Comparison of ENCODE assay signal across 1 cellular context in the genomic region with DNA sequence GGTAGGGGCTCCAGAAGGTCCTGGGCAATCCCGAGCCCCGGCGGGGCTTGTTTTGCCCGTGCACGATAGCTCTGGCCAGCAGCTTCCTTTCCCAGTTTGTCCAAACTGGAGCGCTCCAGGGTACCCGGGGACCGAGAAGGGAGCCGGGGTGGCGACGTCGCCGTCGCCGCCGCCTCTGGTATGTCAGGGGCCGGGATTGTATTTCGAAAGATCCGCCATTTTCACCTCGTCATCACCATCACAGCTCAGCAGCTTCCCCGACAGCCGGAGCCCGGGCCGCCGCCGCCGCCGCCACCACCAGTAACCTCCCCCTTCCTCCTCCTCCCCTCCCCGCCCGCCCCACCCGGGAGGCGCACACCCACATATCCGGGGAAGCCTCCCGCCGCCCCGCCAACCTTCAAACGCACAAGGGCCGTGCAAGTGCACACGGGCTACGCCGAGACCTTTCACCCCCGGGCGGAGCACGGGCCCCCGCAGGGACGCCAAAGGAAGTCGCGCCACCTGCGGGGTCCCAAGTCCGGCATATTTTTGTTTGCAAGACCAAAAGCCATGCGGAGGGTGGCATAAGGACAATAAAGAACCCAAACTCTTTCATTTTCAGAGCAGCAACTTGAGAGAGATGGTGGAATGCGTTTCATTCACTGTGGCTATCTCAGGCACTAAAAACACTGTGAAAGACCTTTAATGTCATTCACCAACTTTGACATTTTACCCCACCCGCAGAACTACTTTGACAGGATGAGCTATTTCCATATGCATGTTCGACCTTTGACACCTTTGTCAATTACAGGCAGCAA.
A peak's percentile ranks its signal among the peaks of the same experiment; 100 is the strongest.
TF ChIP-seq lines count a peak whose summit lies in the region.

Gene LIN54, minus strand, starts transcription at position 302 of the 797 bp plus-strand sequence. CDS start 25,979 bp downstream, outside the sequence.

TF ChIP-seq in K562, 482 proteins besides CTCF, POLR2A, EP300 and RAD21 (continued from another document and continues in another):
- TF ChIP-seq, protein P1, sequence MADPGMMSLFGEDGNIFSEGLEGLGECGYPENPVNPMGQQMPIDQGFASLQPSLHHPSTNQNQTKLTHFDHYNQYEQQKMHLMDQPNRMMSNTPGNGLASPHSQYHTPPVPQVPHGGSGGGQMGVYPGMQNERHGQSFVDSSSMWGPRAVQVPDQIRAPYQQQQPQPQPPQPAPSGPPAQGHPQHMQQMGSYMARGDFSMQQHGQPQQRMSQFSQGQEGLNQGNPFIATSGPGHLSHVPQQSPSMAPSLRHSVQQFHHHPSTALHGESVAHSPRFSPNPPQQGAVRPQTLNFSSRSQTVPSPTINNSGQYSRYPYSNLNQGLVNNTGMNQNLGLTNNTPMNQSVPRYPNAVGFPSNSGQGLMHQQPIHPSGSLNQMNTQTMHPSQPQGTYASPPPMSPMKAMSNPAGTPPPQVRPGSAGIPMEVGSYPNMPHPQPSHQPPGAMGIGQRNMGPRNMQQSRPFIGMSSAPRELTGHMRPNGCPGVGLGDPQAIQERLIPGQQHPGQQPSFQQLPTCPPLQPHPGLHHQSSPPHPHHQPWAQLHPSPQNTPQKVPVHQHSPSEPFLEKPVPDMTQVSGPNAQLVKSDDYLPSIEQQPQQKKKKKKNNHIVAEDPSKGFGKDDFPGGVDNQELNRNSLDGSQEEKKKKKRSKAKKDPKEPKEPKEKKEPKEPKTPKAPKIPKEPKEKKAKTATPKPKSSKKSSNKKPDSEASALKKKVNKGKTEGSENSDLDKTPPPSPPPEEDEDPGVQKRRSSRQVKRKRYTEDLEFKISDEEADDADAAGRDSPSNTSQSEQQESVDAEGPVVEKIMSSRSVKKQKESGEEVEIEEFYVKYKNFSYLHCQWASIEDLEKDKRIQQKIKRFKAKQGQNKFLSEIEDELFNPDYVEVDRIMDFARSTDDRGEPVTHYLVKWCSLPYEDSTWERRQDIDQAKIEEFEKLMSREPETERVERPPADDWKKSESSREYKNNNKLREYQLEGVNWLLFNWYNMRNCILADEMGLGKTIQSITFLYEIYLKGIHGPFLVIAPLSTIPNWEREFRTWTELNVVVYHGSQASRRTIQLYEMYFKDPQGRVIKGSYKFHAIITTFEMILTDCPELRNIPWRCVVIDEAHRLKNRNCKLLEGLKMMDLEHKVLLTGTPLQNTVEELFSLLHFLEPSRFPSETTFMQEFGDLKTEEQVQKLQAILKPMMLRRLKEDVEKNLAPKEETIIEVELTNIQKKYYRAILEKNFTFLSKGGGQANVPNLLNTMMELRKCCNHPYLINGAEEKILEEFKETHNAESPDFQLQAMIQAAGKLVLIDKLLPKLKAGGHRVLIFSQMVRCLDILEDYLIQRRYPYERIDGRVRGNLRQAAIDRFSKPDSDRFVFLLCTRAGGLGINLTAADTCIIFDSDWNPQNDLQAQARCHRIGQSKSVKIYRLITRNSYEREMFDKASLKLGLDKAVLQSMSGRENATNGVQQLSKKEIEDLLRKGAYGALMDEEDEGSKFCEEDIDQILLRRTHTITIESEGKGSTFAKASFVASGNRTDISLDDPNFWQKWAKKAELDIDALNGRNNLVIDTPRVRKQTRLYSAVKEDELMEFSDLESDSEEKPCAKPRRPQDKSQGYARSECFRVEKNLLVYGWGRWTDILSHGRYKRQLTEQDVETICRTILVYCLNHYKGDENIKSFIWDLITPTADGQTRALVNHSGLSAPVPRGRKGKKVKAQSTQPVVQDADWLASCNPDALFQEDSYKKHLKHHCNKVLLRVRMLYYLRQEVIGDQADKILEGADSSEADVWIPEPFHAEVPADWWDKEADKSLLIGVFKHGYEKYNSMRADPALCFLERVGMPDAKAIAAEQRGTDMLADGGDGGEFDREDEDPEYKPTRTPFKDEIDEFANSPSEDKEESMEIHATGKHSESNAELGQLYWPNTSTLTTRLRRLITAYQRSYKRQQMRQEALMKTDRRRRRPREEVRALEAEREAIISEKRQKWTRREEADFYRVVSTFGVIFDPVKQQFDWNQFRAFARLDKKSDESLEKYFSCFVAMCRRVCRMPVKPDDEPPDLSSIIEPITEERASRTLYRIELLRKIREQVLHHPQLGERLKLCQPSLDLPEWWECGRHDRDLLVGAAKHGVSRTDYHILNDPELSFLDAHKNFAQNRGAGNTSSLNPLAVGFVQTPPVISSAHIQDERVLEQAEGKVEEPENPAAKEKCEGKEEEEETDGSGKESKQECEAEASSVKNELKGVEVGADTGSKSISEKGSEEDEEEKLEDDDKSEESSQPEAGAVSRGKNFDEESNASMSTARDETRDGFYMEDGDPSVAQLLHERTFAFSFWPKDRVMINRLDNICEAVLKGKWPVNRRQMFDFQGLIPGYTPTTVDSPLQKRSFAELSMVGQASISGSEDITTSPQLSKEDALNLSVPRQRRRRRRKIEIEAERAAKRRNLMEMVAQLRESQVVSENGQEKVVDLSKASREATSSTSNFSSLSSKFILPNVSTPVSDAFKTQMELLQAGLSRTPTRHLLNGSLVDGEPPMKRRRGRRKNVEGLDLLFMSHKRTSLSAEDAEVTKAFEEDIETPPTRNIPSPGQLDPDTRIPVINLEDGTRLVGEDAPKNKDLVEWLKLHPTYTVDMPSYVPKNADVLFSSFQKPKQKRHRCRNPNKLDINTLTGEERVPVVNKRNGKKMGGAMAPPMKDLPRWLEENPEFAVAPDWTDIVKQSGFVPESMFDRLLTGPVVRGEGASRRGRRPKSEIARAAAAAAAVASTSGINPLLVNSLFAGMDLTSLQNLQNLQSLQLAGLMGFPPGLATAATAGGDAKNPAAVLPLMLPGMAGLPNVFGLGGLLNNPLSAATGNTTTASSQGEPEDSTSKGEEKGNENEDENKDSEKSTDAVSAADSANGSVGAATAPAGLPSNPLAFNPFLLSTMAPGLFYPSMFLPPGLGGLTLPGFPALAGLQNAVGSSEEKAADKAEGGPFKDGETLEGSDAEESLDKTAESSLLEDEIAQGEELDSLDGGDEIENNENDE (IDR thresholded peaks at IDR 0.05; ENCODE audit: low read depth, low read length) = no peak
- TF ChIP-seq BCLAF1 (IDR thresholded peaks at IDR 0.05; ENCODE audit: borderline replicate concordance in 1 of 2, control insufficient read depth in 1 of 2, low read depth in 2 of 2, low read length in 1 of 2) (no peak), BDP1 (IDR thresholded peaks at IDR 0.05; ENCODE audit: insufficient read depth, insufficient read length) (no peak), PHF8 (IDR thresholded peaks at IDR 0.05; ENCODE audit: borderline replicate concordance, low read length) (peak; percentile 60; the same call in 1 of the 2 replicates), PPARD (CRISPR knock-in tag; IDR thresholded peaks at IDR 0.05) (no peak), HDAC1 (IDR thresholded peaks at IDR 0.05) (peak in 1 of 2 experiments; percentile 65; a peak in 2 of 4 replicates), YBX1 (IDR thresholded peaks at IDR 0.05) (no peak), RBBP5 (IDR thresholded peaks at IDR 0.05; ENCODE audit: borderline replicate concordance, insufficient read depth, low read length, poor library complexity, severe bottlenecking) (peak; percentile 87), STAG1 (CRISPR knock-in tag; IDR thresholded peaks at IDR 0.05; ENCODE audit: borderline replicate concordance) (no peak), CEBPB (tag; IDR thresholded peaks at IDR 0.05) (peak; percentile 55; the same call in 1 of the 2 replicates), RBM17 (IDR thresholded peaks at IDR 0.05; ENCODE audit: borderline replicate concordance, low read depth, low read length) (no peak), GATAD2B (IDR thresholded peaks at IDR 0.05; ENCODE audit: borderline replicate concordance) (no peak), CXXC5 (CRISPR knock-in tag; IDR thresholded peaks at IDR 0.05) (no peak), RBM25 (IDR thresholded peaks at IDR 0.05; ENCODE audit: low read depth, low read length, severe bottlenecking) (no peak), ZNF140 (CRISPR knock-in tag; IDR thresholded peaks at IDR 0.05) (no peak), PHF20 (IDR thresholded peaks at IDR 0.05; ENCODE audit: partially characterized antibody) (no peak), FOXA3 (CRISPR knock-in tag; conservative IDR thresholded peaks at IDR 0.05 in 1 of 2, IDR thresholded peaks at IDR 0.05 in 1 of 2) (no peak), ZBTB34 (CRISPR knock-in tag; IDR thresholded peaks at IDR 0.05) (no peak), NUFIP1 (IDR thresholded peaks at IDR 0.05; ENCODE audit: partially characterized antibody) (no peak), CBX1 (IDR thresholded peaks at IDR 0.05; ENCODE audit: low read depth) (no peak), RFX5 (IDR thresholded peaks at IDR 0.05; ENCODE audit: low read depth, low read length) (no peak), TFAM (CRISPR knock-in tag; conservative IDR thresholded peaks at IDR 0.05) (no peak), CUX1 (CRISPR knock-in tag; IDR thresholded peaks at IDR 0.05) (no peak), ILF3 (IDR thresholded peaks at IDR 0.05; ENCODE audit: borderline replicate concordance) (no peak), THRB (CRISPR knock-in tag; conservative IDR thresholded peaks at IDR 0.05) (no peak)
- TF ChIP-seq, protein P2, sequence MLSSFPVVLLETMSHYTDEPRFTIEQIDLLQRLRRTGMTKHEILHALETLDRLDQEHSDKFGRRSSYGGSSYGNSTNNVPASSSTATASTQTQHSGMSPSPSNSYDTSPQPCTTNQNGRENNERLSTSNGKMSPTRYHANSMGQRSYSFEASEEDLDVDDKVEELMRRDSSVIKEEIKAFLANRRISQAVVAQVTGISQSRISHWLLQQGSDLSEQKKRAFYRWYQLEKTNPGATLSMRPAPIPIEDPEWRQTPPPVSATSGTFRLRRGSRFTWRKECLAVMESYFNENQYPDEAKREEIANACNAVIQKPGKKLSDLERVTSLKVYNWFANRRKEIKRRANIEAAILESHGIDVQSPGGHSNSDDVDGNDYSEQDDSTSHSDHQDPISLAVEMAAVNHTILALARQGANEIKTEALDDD (IDR thresholded peaks at IDR 0.05) = no peak
